Comparison of ENCODE assay signal across 8 cellular contexts in the genomic region with DNA sequence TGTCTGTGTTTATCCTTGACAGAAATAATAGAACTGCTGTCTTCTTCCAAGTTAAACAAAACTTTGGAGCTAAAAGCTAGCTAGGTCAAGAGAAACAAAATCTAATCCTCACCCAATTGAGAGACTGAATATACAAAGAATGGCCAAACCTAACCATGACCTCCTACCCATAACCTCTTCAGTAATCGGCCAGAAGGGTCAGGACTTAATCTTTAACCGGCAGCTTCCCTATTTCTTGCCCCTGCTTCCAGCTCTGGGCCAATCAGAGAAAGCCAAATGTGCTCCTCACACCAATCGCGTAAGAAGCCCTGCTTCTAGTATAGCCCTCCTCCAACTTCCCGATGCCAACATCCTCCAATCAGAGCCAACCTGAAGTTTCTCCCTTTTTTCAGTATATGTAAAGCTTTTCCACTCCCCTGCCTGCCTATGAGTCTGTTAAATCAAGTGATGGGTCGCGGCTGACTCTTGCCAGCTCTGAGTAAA. TPM values are rescaled to one million over a fixed set of nuclear protein-coding genes. Genes with fewer than 3 reads are reported as not detected.
DNase-seq lines count a peak whose midpoint lies in the region; ATAC-seq and TF ChIP-seq lines count a peak whose summit lies in the region.

No MANE protein-coding gene starts in this region.

- peak; percentile 30 for DNase-seq in DMS79 treated with DMSO at 0.1 percent for 48 hours (lab: John Stamatoyannopoulos, UW)
- no peak for DNase-seq in DMS79 (lab: John Stamatoyannopoulos, UW)
- peak; percentile 75 for DNase-seq in NCI-H510A (lab: John Stamatoyannopoulos, UW)
- peak; percentile 76 for DNase-seq in activated CD4-positive, alpha-beta memory T cell treated with anti-CD3 and anti-CD28 coated beads for 36 hours
- peak; percentile 56 to 89 (median 76) for DNase-seq in right lobe of liver
- peak; percentile 79 for DNase-seq in stimulated activated CD4-positive, alpha-beta T cell treated with anti-CD3 and anti-CD28 coated beads, Interleukin-4, amount 100 ng/mL, for 24 hours

- H3K27me3 ChIP-seq in ectodermal cell (ENCODE audit: control insufficient read depth, insufficient read depth, low read length, poor library complexity, severe bottlenecking) (no peaks in the 10 kb centered on the region), right lobe of liver (no peaks in the 10 kb centered on the region)

- peaks cover 21% of the 10 kb centered on the region for H3K36me3 Mint-ChIP-seq in activated CD4-positive, alpha-beta memory T cell treated with anti-CD3 and anti-CD28 coated beads for 36 hours

- no peaks in the 10 kb centered on the region for H3K9me3 Mint-ChIP-seq in activated CD4-positive, alpha-beta memory T cell treated with anti-CD3 and anti-CD28 coated beads for 36 hours

- CTCF ChIA-PET in activated CD4-positive, alpha-beta memory T cell treated with anti-CD3 and anti-CD28 coated beads for 36 hours (lab: Charles Lee): interaction anchor here (0.7 to 7.1 kb wide), 10 partner anchors 10 to 164 kb away, joined by 3 to 51 read pairs (median 6); a partner anchor contains a TSS

- peak overlapping the region; percentile 97 for H3K4me3 ChIP-seq in ectodermal cell (ENCODE audit: insufficient read depth, low read depth, low read length)
- H3K4me3 ChIP-seq in right lobe of liver: peak overlapping the region; percentile 73 to 93 (median 91)

- H3K4me1 ChIP-seq in ectodermal cell (ENCODE audit: control insufficient read depth, insufficient read depth, low read length): no peaks in the 10 kb centered on the region
- H3K4me1 ChIP-seq in right lobe of liver: peaks cover 0 to 24% (median 7%) of the 10 kb centered on the region in 4 donors

- H3K4me3 Mint-ChIP-seq in activated CD4-positive, alpha-beta memory T cell treated with anti-CD3 and anti-CD28 coated beads for 36 hours: peak overlapping the region; percentile 94

- WGBS in ectodermal cell, 2 experiments: 0 to 1% methylated on average over 7 of the region's 7 CpGs
- 2% methylated on average over 7 of the region's 7 CpGs for WGBS in right lobe of liver (ENCODE audit: insufficient coverage, low coverage, low lambda C conversion rate, missing lambda C conversion rate)

- POLR2A ChIA-PET in activated CD4-positive, alpha-beta memory T cell treated with anti-CD3 and anti-CD28 coated beads for 36 hours (lab: Charles Lee): interaction anchor here (0.7 to 6.2 kb wide), 21 partner anchors 10 to 266 kb away, joined by 3 to 87 read pairs (median 5); a partner anchor contains a TSS

- H3K9me3 ChIP-seq in ectodermal cell (ENCODE audit: control insufficient read depth, low read length) (no peaks in the 10 kb centered on the region), right lobe of liver (no peaks in the 10 kb centered on the region)

- peaks cover 12% of the 10 kb centered on the region for H3K4me1 Mint-ChIP-seq in activated CD4-positive, alpha-beta memory T cell treated with anti-CD3 and anti-CD28 coated beads for 36 hours (ENCODE audit: low read depth)

- intact Hi-C loops in activated CD4-positive, alpha-beta memory T cell treated with anti-CD3 and anti-CD28 coated beads for 36 hours (cut with micrococcal nuclease): loop anchor here (1.0 to 5.0 kb wide), 3 partner anchors 91 to 225 kb away; a partner anchor contains a TSS
- intact Hi-C loops in right lobe of liver (cut with DNase I): no loop called here

- H3K36me3 ChIP-seq in ectodermal cell (ENCODE audit: control insufficient read depth, insufficient read depth, low read length): no peaks in the 10 kb centered on the region
- no peaks in the 10 kb centered on the region for H3K36me3 ChIP-seq in right lobe of liver

- no peaks in the 10 kb centered on the region for H3K27me3 Mint-ChIP-seq in activated CD4-positive, alpha-beta memory T cell treated with anti-CD3 and anti-CD28 coated beads for 36 hours

- no peak for TF ChIP-seq CTCF in right lobe of liver (IDR thresholded peaks at IDR 0.05)

- H3K27ac ChIP-seq in ectodermal cell (ENCODE audit: insufficient read depth, low read depth, low read length, poor library complexity, severe bottlenecking): peak overlapping the region; percentile 30
- peak overlapping the region; percentile 97 to 100 (median 99) for H3K27ac ChIP-seq in right lobe of liver

- ATAC-seq in HG02852 (IDR thresholded peaks at IDR 0.05; ENCODE audit: unreplicated experiment): peak; percentile 52
- peak; percentile 58 to 79 (median 62) for ATAC-seq in right lobe of liver

- peak; percentile 87 for TF ChIP-seq POLR2A in right lobe of liver (IDR thresholded peaks at IDR 0.05)

- peak overlapping the region; percentile 99 for H3K27ac Mint-ChIP-seq in activated CD4-positive, alpha-beta memory T cell treated with anti-CD3 and anti-CD28 coated beads for 36 hours

RNA-seq across cellular contexts. Expression of a gene that starts 1.7 kb away (rescaled TPM):
- 100 to 1,000 TPM; 175 to 180 TPM for total RNA-seq in activated CD4-positive, alpha-beta memory T cell treated with anti-CD3 and anti-CD28 coated beads for 36 hours
- polyA plus RNA-seq in ectodermal cell (2013, experiment 1 of 4): 108 TPM
- 120 TPM for polyA plus RNA-seq in ectodermal cell (2013, experiment 2 of 4)
- polyA plus RNA-seq in ectodermal cell (2013, experiment 3 of 4): 66.9 TPM
- 71.2 TPM for polyA plus RNA-seq in ectodermal cell (2013, experiment 4 of 4)
- 10 to 100 TPM; 37.9 to 46.1 (median 43.3) TPM for total RNA-seq in right lobe of liver
